Comparison of ENCODE assay signal across 18 cellular contexts in the genomic region with DNA sequence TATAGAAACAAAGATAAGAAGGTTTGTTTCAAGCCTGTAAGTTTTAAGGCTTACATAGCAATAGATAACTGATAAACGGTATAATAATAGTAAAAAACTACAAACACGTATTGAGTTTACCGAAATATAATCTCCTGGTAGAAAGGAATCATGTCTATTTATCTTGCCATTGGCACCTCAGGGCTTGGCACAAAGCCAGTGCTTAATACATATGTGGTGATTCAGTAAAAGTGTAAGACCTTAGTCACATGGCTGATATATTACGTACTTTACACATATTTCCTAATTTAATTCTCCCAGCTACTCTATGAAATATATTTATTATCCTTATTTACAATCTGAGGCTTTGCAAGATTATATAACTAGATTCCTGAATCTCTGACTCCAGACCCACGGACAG. TPM values are rescaled to one million over a fixed set of nuclear protein-coding genes. Genes with fewer than 3 reads are reported as not detected.
DNase-seq lines count a peak whose midpoint lies in the region; ATAC-seq, FAIRE-seq and TF ChIP-seq lines count a peak whose summit lies in the region.
"Had no signal": no experiment of that assay in that cellular context is flagged by ENCODE, and none has a peak within 500 bp of the region (broad histone marks: within the 10 kb centered on the region; RNA-seq: fewer than 3 reads in every experiment).

No MANE protein-coding gene starts in this region.

- H3K4me1 ChIP-seq in HepG2 (ENCODE audit: insufficient read depth, low read length): no peaks in the 10 kb centered on the region
- H3K4me1 ChIP-seq: BE2C had no signal

- peaks cover 18% of the 10 kb centered on the region for H3K9me3 Mint-ChIP-seq in HFFc6
- no peaks in the 10 kb centered on the region for H3K9me3 Mint-ChIP-seq in activated T-cell treated with anti-CD3 and anti-CD28 coated beads, Interleukin-2, amount 50 U/mL, for 72 hours

- 26% methylated on average over 5 of the region's 5 CpGs for WGBS in HepG2 (ENCODE audit: low lambda C conversion rate)

- intact Hi-C loops in HepG2 (cut with micrococcal nuclease; ENCODE audit: unreplicated experiment): no loop called here

- no peak overlapping the region for H3K27ac Mint-ChIP-seq in HFFc6
- no peak overlapping the region for H3K27ac Mint-ChIP-seq in activated T-cell treated with anti-CD3 and anti-CD28 coated beads, Interleukin-2, amount 50 U/mL, for 72 hours

- DNase-seq in COLO668 (lab: John Stamatoyannopoulos, UW; ENCODE audit: unreplicated experiment) (peak; percentile 57), M059J (ENCODE audit: low read depth) (peak; percentile 3), RKO (ENCODE audit: low spot score) (peak; percentile 24), epithelial cell of esophagus (ENCODE audit: low read depth) (peak; percentile 87), HFFc6 (no peak), HepG2 (ENCODE audit: low spot score) (no peak)
- no peak for DNase-seq in activated T-cell treated with anti-CD3 and anti-CD28 coated beads, Interleukin-2, amount 50 U/mL, for 72 hours
- DNase-seq: BE2C, H7, NCI-H1105, NCI-H1694, NCI-H2081, NCI-H510A, NCI-H82, OCI-M1, RPMI8226, SIG-M5, SK-N-SH had no signal

- no peak for ATAC-seq in activated T-cell treated with anti-CD3 and anti-CD28 coated beads, Interleukin-2, amount 50 U/mL, for 72 hours (replicated peaks in 1 of 2)
- no peak for ATAC-seq in HepG2

- no peaks in the 10 kb centered on the region for H3K36me3 ChIP-seq in HepG2 (replicated peaks in 1 of 2; ENCODE audit: control insufficient read depth in 1 of 2, insufficient read depth in 2 of 2, low read length in 2 of 2)
- H3K36me3 ChIP-seq: BE2C had no signal

- in situ Hi-C loops in HepG2 (cut with HindIII; ENCODE audit: extremely low pct_ligation_motif_present, low pct_unique_long_range_greater_than_20kb): no loop called here

- no peaks in the 10 kb centered on the region; the same call in 1 of the 2 replicates for H3K27me3 Mint-ChIP-seq in HFFc6 (ENCODE audit: insufficient read depth)
- H3K27me3 Mint-ChIP-seq in activated T-cell treated with anti-CD3 and anti-CD28 coated beads, Interleukin-2, amount 50 U/mL, for 72 hours (ENCODE audit: low read depth): peaks cover 8% of the 10 kb centered on the region

- no peak overlapping the region for H3K4me3 Mint-ChIP-seq in HFFc6
- no peak overlapping the region for H3K4me3 Mint-ChIP-seq in activated T-cell treated with anti-CD3 and anti-CD28 coated beads, Interleukin-2, amount 50 U/mL, for 72 hours

- no peak overlapping the region for H2AFZ ChIP-seq in HepG2 (ENCODE audit: low read length)

- no peaks in the 10 kb centered on the region for H3K79me2 ChIP-seq in HepG2 (ENCODE audit: insufficient read depth, low read length)

- H4K20me1 ChIP-seq in HepG2 (ENCODE audit: insufficient read depth, low read length): no peaks in the 10 kb centered on the region

- no peak overlapping the region for H3K27ac ChIP-seq in HepG2 (ENCODE audit: extremely low read length, insufficient read depth, low read length)

- no peak overlapping the region for H3K9ac ChIP-seq in HepG2 (ENCODE audit: insufficient read depth, low read depth, low read length)
- H3K9ac ChIP-seq: SK-N-SH had no signal

- TF ChIP-seq CTCF in epithelial cell of esophagus (IDR thresholded peaks at IDR 0.05; ENCODE audit: insufficient read depth, low read depth, low read length, missing control alignments) (no peak), HFFc6 (IDR thresholded peaks at IDR 0.05) (no peak), HepG2 (CRISPR knock-in tag; IDR thresholded peaks at IDR 0.05) (no peak)

- BruUV-seq in HepG2 (replicated peaks; lab: Mats Ljungman, UMichigan): no TSS peak

- H3K4me3 ChIP-seq in epithelial cell of esophagus (ENCODE audit: low read length) (no peak overlapping the region), HepG2 (replicated peaks in 1 of 3; ENCODE audit: insufficient read depth in 1 of 3, low read depth in 2 of 3, low read length in 3 of 3) (no peak overlapping the region)

- FAIRE-seq in HepG2 (lab: Jason Lieb, UNC): no peak

- no peak for TF ChIP-seq POLR2A in HepG2 (IDR thresholded peaks at IDR 0.05; ENCODE audit: insufficient read depth in 1 of 2, low read depth in 2 of 2, low read length in 2 of 2)

- 0 out of 2 replicates have a peak, but pooled peaks cover 6% of the 10 kb centered on the region for H3K9me3 ChIP-seq in HepG2 (ENCODE audit: low read length)
- H3K9me3 ChIP-seq: BE2C, SK-N-SH had no signal

- H3K4me1 Mint-ChIP-seq in HFFc6 (ENCODE audit: low read depth): no peaks in the 10 kb centered on the region
- H3K4me1 Mint-ChIP-seq in activated T-cell treated with anti-CD3 and anti-CD28 coated beads, Interleukin-2, amount 50 U/mL, for 72 hours (ENCODE audit: low read depth): no peaks in the 10 kb centered on the region

- CTCF ChIA-PET in HepG2 (lab: Yijun Ruan, JAX; ENCODE audit: low intra/inter-chr PET ratio, low total read pairs): no interaction called here

- H3K27me3 ChIP-seq in HepG2 (ENCODE audit: control insufficient read depth in 1 of 2, insufficient read depth in 2 of 2, low read length in 2 of 2): no peaks in the 10 kb centered on the region
- H3K27me3 ChIP-seq: BE2C had no signal

- no peaks in the 10 kb centered on the region for H3K36me3 Mint-ChIP-seq in HFFc6 (ENCODE audit: low read depth)
- H3K36me3 Mint-ChIP-seq in activated T-cell treated with anti-CD3 and anti-CD28 coated beads, Interleukin-2, amount 50 U/mL, for 72 hours (ENCODE audit: insufficient read depth in 2 of 2): no peaks in the 10 kb centered on the region

- TF ChIP-seq RAD21 in HepG2 (CRISPR knock-in tag; IDR thresholded peaks at IDR 0.05): no peak

- POLR2A ChIA-PET in HepG2 (lab: Yijun Ruan, JAX): no interaction called here

- H3K4me2 ChIP-seq in HepG2 (ENCODE audit: low read depth, low read length): no peak overlapping the region
- H3K4me2 ChIP-seq: SK-N-SH had no signal

- TF ChIP-seq EP300 in HepG2 (IDR thresholded peaks at IDR 0.05; ENCODE audit: low read depth in 2 of 2, low read length in 2 of 2): no peak
- TF ChIP-seq EP300 in HepG2 (CRISPR knock-in tag; IDR thresholded peaks at IDR 0.05; ENCODE audit: borderline replicate concordance): no peak

TF ChIP-seq in HepG2, 621 proteins besides CTCF, POLR2A, EP300 and RAD21 (continues in another document):
- TF ChIP-seq SRF (IDR thresholded peaks at IDR 0.05; ENCODE audit: low read depth, low read length): no peak
- TF ChIP-seq ZNF558 (CRISPR knock-in tag; IDR thresholded peaks at IDR 0.05; ENCODE audit: borderline replicate concordance): no peak
- TF ChIP-seq, protein P1, sequence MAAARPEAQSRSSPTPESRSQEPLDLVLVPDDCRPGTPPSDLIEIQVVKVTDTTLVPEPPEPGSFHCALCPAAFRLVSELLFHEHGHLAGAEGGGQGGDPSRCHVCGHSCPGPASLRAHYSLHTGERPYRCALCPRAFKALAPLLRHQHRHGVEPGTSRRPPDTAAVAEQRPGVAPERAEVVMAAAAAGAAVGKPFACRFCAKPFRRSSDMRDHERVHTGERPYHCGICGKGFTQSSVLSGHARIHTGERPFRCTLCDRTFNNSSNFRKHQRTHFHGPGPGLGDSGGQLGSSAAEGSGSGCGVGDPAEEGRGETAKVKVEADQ (CRISPR knock-in tag; IDR thresholded peaks at IDR 0.05; ENCODE audit: borderline replicate concordance): no peak
- no peak for TF ChIP-seq ATF7-NPFF (CRISPR knock-in tag; IDR thresholded peaks at IDR 0.05; ENCODE audit: low read depth)
- TF ChIP-seq NR2F2 (IDR thresholded peaks at IDR 0.05; ENCODE audit: borderline replicate concordance, low read depth): no peak
- no peak for TF ChIP-seq U2AF1 (optimal IDR thresholded peaks at IDR 0.05; ENCODE audit: low read depth, low read length)
- TF ChIP-seq ZNF615 (CRISPR knock-in tag; IDR thresholded peaks at IDR 0.05; ENCODE audit: borderline replicate concordance): no peak
- no peak for TF ChIP-seq ARHGAP35 (CRISPR knock-in tag; IDR thresholded peaks at IDR 0.05; ENCODE audit: borderline replicate concordance)
- no peak for TF ChIP-seq NFE2L1 (CRISPR knock-in tag; IDR thresholded peaks at IDR 0.05; ENCODE audit: borderline replicate concordance)
- TF ChIP-seq ZC3H13 (CRISPR knock-in tag; IDR thresholded peaks at IDR 0.05): no peak
- no peak for TF ChIP-seq SRSF9 (IDR thresholded peaks at IDR 0.05; ENCODE audit: borderline replicate concordance, insufficient read depth, low read depth, low read length, poor library complexity, severe bottlenecking)
- no peak for TF ChIP-seq IRX3 (CRISPR knock-in tag; IDR thresholded peaks at IDR 0.05; ENCODE audit: borderline replicate concordance, low read depth)
- no peak for TF ChIP-seq ZMYM2 (CRISPR knock-in tag; IDR thresholded peaks at IDR 0.05)
- no peak for TF ChIP-seq HNRNPL (IDR thresholded peaks at IDR 0.05; ENCODE audit: low read depth, low read length)

RNA-seq across cellular contexts. Expression of a gene that starts 32.0 kb away (rescaled TPM):
- 1.8 and 5.9 TPM in 2 replicates for total RNA-seq in M059J (2014; rRNA removed; shearing (Covaris generic))
- total RNA-seq in HFFc6 (2021; fragmentation: NEBNext Ultra II Directional; extraction: Animal tissue kit (Norgen Biotek cat#: 25700)): 10 to 100 TPM in 4 of 6 experiments, 1 to 10 TPM in 2; 5.7 to 19.4 (median 14.4) TPM
- 10 to 100 TPM in 1 of 2 donors, 1 to 10 TPM in 1; 8.2 to 13.6 TPM for total RNA-seq in activated T-cell treated with anti-CD3 and anti-CD28 coated beads, Interleukin-2, amount 50 U/mL, for 72 hours
- 0.02 TPM in 1 of 2 replicates, not detected in the other for total RNA-seq in HepG2 (2016; rRNA removed; fragmentation: Illumina TruSeq; extraction: Trizol)
- 0.09 and 0.10 TPM in 2 replicates for total RNA-seq in HepG2 (2016; cell fraction: cytosol; rRNA removed; fragmentation: Illumina TruSeq; extraction: Trizol; ENCODE audit: low read depth)
- total RNA-seq in HepG2 (2016; cell fraction: insoluble cytoplasmic fraction; rRNA removed; fragmentation: Illumina TruSeq; extraction: Trizol): not detected in 2 replicates
- total RNA-seq in HepG2 (2016; cell fraction: membrane; rRNA removed; fragmentation: Illumina TruSeq; extraction: Trizol): 0.03 TPM in 1 of 2 replicates, not detected in the other
- total RNA-seq in HepG2 (2016; cell fraction: nucleus; rRNA removed; fragmentation: Illumina TruSeq; extraction: Trizol): not detected in 2 replicates
- polyA plus RNA-seq in HepG2 (2011; rRNA removed): not detected in 2 replicates
- polyA plus RNA-seq in HepG2 (2011; cell fraction: cytosol; rRNA removed): not detected in 2 replicates
- not detected in 2 replicates for polyA plus RNA-seq in HepG2 (2011; cell fraction: nucleus; rRNA removed)
- polyA plus RNA-seq in HepG2 (2012): not detected in 2 replicates
- not detected in 2 replicates for polyA plus RNA-seq in HepG2 (2016; cell fraction: cytosol; fragmentation: Illumina TruSeq; extraction: Trizol; ENCODE audit: low read depth)
- polyA plus RNA-seq in HepG2 (2016; cell fraction: insoluble cytoplasmic fraction; fragmentation: Illumina TruSeq; extraction: Trizol; ENCODE audit: low read depth): not detected in 2 replicates
- polyA plus RNA-seq in HepG2 (2016; cell fraction: membrane; fragmentation: Illumina TruSeq; extraction: Trizol; ENCODE audit: low read depth): not detected in 2 replicates
- not detected in 2 replicates for polyA plus RNA-seq in HepG2 (2016; cell fraction: nucleus; fragmentation: Illumina TruSeq; extraction: Trizol; ENCODE audit: insufficient read depth, low read depth)
- 97.9 TPM in 1 of 2 replicates, not detected in the other for polyA minus RNA-seq in HepG2 (2011; rRNA and poly(A)+ RNA removed; ENCODE audit: low replicate concordance)
- not detected in 2 replicates for polyA minus RNA-seq in HepG2 (2011; cell fraction: cytosol; rRNA and poly(A)+ RNA removed)
- polyA minus RNA-seq in HepG2 (2011; cell fraction: nucleus; rRNA and poly(A)+ RNA removed): not detected in 2 replicates

Comparison
In these comparisons a context has a peak if more than half of its experiments do, and no peak if none do; other contexts are left out.
1. DNase-seq: peak in COLO668 (single experiment), M059J (single experiment), RKO (single experiment) and epithelial cell of esophagus (single experiment); none in HFFc6 (single experiment), activated T-cell treated with anti-CD3 and anti-CD28 coated beads, Interleukin-2, amount 50 U/mL, for 72 hours (0 of 2) and HepG2 (single experiment).